Comparison of ENCODE assay signal across 8 cellular contexts in genomic region chr19:11624064-11624463, GRCh38. TPM values are rescaled to one million over a fixed set of nuclear protein-coding genes. Genes with fewer than 3 reads are reported as not detected.
DNase-seq lines count a peak whose midpoint lies in the region; ATAC-seq, FAIRE-seq and TF ChIP-seq lines count a peak whose summit lies in the region.

No MANE protein-coding gene starts in this region.

- no peak overlapping the region for H3K4me3 ChIP-seq in DOHH2 (ENCODE audit: low read length)
- H3K4me3 ChIP-seq in fibroblast of pulmonary artery (replicated peaks; ENCODE audit: low read depth, low read length), result no peak overlapping the region

- peaks cover 11% of the 10 kb centered on the region for H3K4me1 Mint-ChIP-seq in progenitor cell of endocrine pancreas (ENCODE audit: low read depth)

- H3K27ac ChIP-seq in DOHH2 (ENCODE audit: low read depth, low read length), result no peak overlapping the region

- peak; percentile 44 for DNase-seq in RPMI7951 (ENCODE audit: low read depth)
- DNase-seq in fibroblast of pulmonary artery (ENCODE audit: low read depth), result peak; percentile 37
- no peak for DNase-seq in progenitor cell of endocrine pancreas (ENCODE audit: low spot score, unreplicated experiment)
- DNase-seq in MV-4-11 (lab: John Stamatoyannopoulos, UW), result no peak
- DNase-seq in HTR-8/SVneo (ENCODE audit: insufficient read length, low spot score), result no peak

- peaks cover 19% of the 10 kb centered on the region for H3K9me3 Mint-ChIP-seq in progenitor cell of endocrine pancreas (ENCODE audit: low read depth)

- H3K4me2 ChIP-seq in DOHH2 (ENCODE audit: low read length), result peak overlapping the region; percentile 51; the same call in 1 of the 2 replicates

- FAIRE-seq in HTR-8/SVneo (lab: Jason Lieb, UNC), result no peak

- ATAC-seq in GM21529 (IDR thresholded peaks at IDR 0.05; ENCODE audit: unreplicated experiment) (no peak), HG02884 (IDR thresholded peaks at IDR 0.05; ENCODE audit: unreplicated experiment) (no peak)

- H3K9me3 ChIP-seq in DOHH2 (ENCODE audit: control insufficient read depth, insufficient read depth, low read length), result no peaks in the 10 kb centered on the region

- no peaks in the 10 kb centered on the region for H3K79me2 ChIP-seq in DOHH2 (ENCODE audit: control insufficient read depth, low read length)

- peaks cover 18% of the 10 kb centered on the region for H3K27me3 Mint-ChIP-seq in progenitor cell of endocrine pancreas

- peak overlapping the region; percentile 63 for H3K27ac Mint-ChIP-seq in progenitor cell of endocrine pancreas

- H3K4me1 ChIP-seq in DOHH2 (ENCODE audit: control insufficient read depth, low read length), result peaks cover 12% of the 10 kb centered on the region

- H3K4me3 Mint-ChIP-seq in progenitor cell of endocrine pancreas (ENCODE audit: low read depth), result peak overlapping the region; percentile 65

- peaks cover 19% of the 10 kb centered on the region for H3K36me3 ChIP-seq in DOHH2 (ENCODE audit: control insufficient read depth, low read length)

- no peaks in the 10 kb centered on the region for H4K20me1 ChIP-seq in DOHH2 (ENCODE audit: control insufficient read depth, insufficient read depth, low read depth, low read length)

- H3F3A ChIP-seq in DOHH2 (ENCODE audit: control insufficient read depth, insufficient read depth), result no peaks in the 10 kb centered on the region

- H3K36me3 Mint-ChIP-seq in progenitor cell of endocrine pancreas (ENCODE audit: insufficient read depth), result peaks cover 40% of the 10 kb centered on the region

- TF ChIP-seq CTCF in DOHH2 (IDR thresholded peaks at IDR 0.05; ENCODE audit: low read depth, low read length, poor library complexity, severe bottlenecking) (no peak), fibroblast of pulmonary artery (IDR thresholded peaks at IDR 0.05; ENCODE audit: low read length, missing control alignments) (no peak), progenitor cell of endocrine pancreas (IDR thresholded peaks at IDR 0.05; ENCODE audit: unreplicated experiment) (no peak)

- no peaks in the 10 kb centered on the region for H3K9me2 ChIP-seq in DOHH2 (replicated peaks; ENCODE audit: control insufficient read depth, low read length)

- H3K27me3 ChIP-seq in DOHH2 (ENCODE audit: control insufficient read depth, low read length), result peaks cover 25% of the 10 kb centered on the region

RNA-seq across cellular contexts. Expression of gene ZNF627, which starts 26.8 kb away (rescaled TPM):
- total RNA-seq in RPMI7951 (2014; rRNA removed; shearing (Covaris generic)), result 16.6 and 17.3 TPM in 2 replicates
- total RNA-seq in progenitor cell of endocrine pancreas, result 31.9 and 33.6 TPM in 2 replicates

RNA-seq across cellular contexts. Expression of gene ACP5, which starts 46.6 kb away (rescaled TPM):
- total RNA-seq in RPMI7951 (2014; rRNA removed; shearing (Covaris generic)), result 1.7 and 2.1 TPM in 2 replicates
- total RNA-seq in progenitor cell of endocrine pancreas, result 1.6 and 2.7 TPM in 2 replicates

Comparison
In these comparisons a context has a peak if more than half of its experiments do, and no peak if none do; other contexts are left out.
1. DNase-seq: peak in RPMI7951 (single experiment) and fibroblast of pulmonary artery (single experiment); none in progenitor cell of endocrine pancreas (single experiment), MV-4-11 (single experiment) and HTR-8/SVneo (single experiment).